8 cellular contexts compared by ENCODE assay signal in genomic region chr6:42010185-42010872, GRCh38. TPM values are rescaled to one million over a fixed set of nuclear protein-coding genes. Genes with fewer than 3 reads are reported as not detected.
DNase-seq lines count a peak whose midpoint lies in the region; ATAC-seq and TF ChIP-seq lines count a peak whose summit lies in the region.

No MANE protein-coding gene starts in this region.

- intact Hi-C loops in left ventricle myocardium inferior (cut with micrococcal nuclease) (no loop called here), upper lobe of right lung (cut with DNase I) (no loop called here), esophagus squamous epithelium (cut with DNase I) (no loop called here)

- ATAC-seq in HG02642 (IDR thresholded peaks at IDR 0.05; ENCODE audit: poor library complexity, unreplicated experiment) (peak; percentile 42), upper lobe of right lung (peak; percentile 77)

- H3K4me3 ChIP-seq in left ventricle myocardium inferior = no peak overlapping the region
- H3K4me3 ChIP-seq in upper lobe of right lung = no peak overlapping the region
- H3K4me3 ChIP-seq in esophagus squamous epithelium = no peak overlapping the region

- no peaks in the 10 kb centered on the region for H3K9me3 ChIP-seq in left ventricle myocardium inferior (replicated peaks)
- H3K9me3 ChIP-seq in upper lobe of right lung = no peaks in the 10 kb centered on the region
- H3K9me3 ChIP-seq in esophagus squamous epithelium = no peaks in the 10 kb centered on the region

- TF ChIP-seq CTCF in left ventricle myocardium inferior (IDR thresholded peaks at IDR 0.05; ENCODE audit: borderline replicate concordance) (no peak), upper lobe of right lung (IDR thresholded peaks at IDR 0.05) (no peak), esophagus squamous epithelium (IDR thresholded peaks at IDR 0.05) (no peak)

- H3K27me3 ChIP-seq in left ventricle myocardium inferior (ENCODE audit: low read depth) = no peaks in the 10 kb centered on the region
- H3K27me3 ChIP-seq in upper lobe of right lung = no peaks in the 10 kb centered on the region
- H3K27me3 ChIP-seq in esophagus squamous epithelium = no peaks in the 10 kb centered on the region

- TF ChIP-seq POLR2A in esophagus squamous epithelium (IDR thresholded peaks at IDR 0.05) = no peak

- peak; percentile 53 for DNase-seq in CMK (ENCODE audit: low read depth)
- peak; percentile 38 for DNase-seq in SKM-1 (lab: John Stamatoyannopoulos, UW; ENCODE audit: unreplicated experiment)
- no peak for DNase-seq in left ventricle myocardium inferior
- peak; percentile 45 for DNase-seq in upper lobe of right lung
- no peak for DNase-seq in effector CD4-positive, alpha-beta T cell
- no peak for DNase-seq in esophagus squamous epithelium (lab: John Stamatoyannopoulos, UW)
- no peak for DNase-seq in NCI-H446 (lab: John Stamatoyannopoulos, UW)

- H3K27ac ChIP-seq in left ventricle myocardium inferior (replicated peaks) (peak overlapping the region; percentile 52), upper lobe of right lung (peak overlapping the region; percentile 7), esophagus squamous epithelium (no peak overlapping the region)

- H3K36me3 ChIP-seq in left ventricle myocardium inferior = no peaks in the 10 kb centered on the region
- H3K36me3 ChIP-seq in upper lobe of right lung = no peaks in the 10 kb centered on the region
- H3K36me3 ChIP-seq in esophagus squamous epithelium = peaks cover 0 to 24% (median 0%) of the 10 kb centered on the region in 3 donors

- WGBS in esophagus squamous epithelium, 2 donors = 24 to 25% methylated on average over 10 to 11 of the region's 11 CpGs

- H3K4me1 ChIP-seq in left ventricle myocardium inferior (peaks cover 32% of the 10 kb centered on the region), upper lobe of right lung (peaks cover 44% of the 10 kb centered on the region), esophagus squamous epithelium (peaks cover 7 to 16% (median 8%) of the 10 kb centered on the region in 3 donors)

RNA-seq across cellular contexts. Expression of gene TAF8, which starts 40.0 kb away (rescaled TPM):
- total RNA-seq in left ventricle myocardium inferior (28.5 TPM), upper lobe of right lung (31.1 TPM), esophagus squamous epithelium (10 to 100 TPM in 3 of 4 donors, 1 to 10 TPM in 1; 6.0 to 33.2 (median 10.8) TPM)

Comparison
In these comparisons a context has a peak if more than half of its experiments do, and no peak if none do; other contexts are left out.
1. DNase-seq: peak in CMK (single experiment), SKM-1 (single experiment) and upper lobe of right lung (single experiment); none in left ventricle myocardium inferior (single experiment), effector CD4-positive, alpha-beta T cell (single experiment), esophagus squamous epithelium (single experiment) and NCI-H446 (0 of 2).
2. H3K27ac ChIP-seq: peak in left ventricle myocardium inferior (single experiment) and upper lobe of right lung (single experiment); none in esophagus squamous epithelium (0 of 4).